In genomic region chr19:6056282-6056741, GRCh38 we compare ENCODE assay signal across 9 cellular contexts. TPM values are rescaled to one million over a fixed set of nuclear protein-coding genes. Genes with fewer than 3 reads are reported as not detected.
A peak's percentile ranks its signal among the peaks of the same experiment; 100 is the strongest.
DNase-seq lines count a peak whose midpoint lies in the region; ATAC-seq and TF ChIP-seq lines count a peak whose summit lies in the region.
"Had no signal": no experiment of that assay in that cellular context is flagged by ENCODE, and none has a peak within 500 bp of the region (broad histone marks: within the 10 kb centered on the region; RNA-seq: fewer than 3 reads in every experiment).

No MANE protein-coding gene starts in this region.

- H4K91ac ChIP-seq in H9 (ENCODE audit: insufficient read length, low read depth, low read length): peak overlapping the region; percentile 92

- H3K27ac Mint-ChIP-seq in H9: peak overlapping the region in 2 of 3 experiments; percentile 14 to 89; a peak in 1 of 7 replicates
- H3K27ac Mint-ChIP-seq in stimulated activated effector memory CD8-positive, alpha-beta T cell treated with anti-CD3 and anti-CD28 coated beads, Interleukin-12 subunit alpha, Interleukin-12 subunit beta, amount 100 ng/mL, for 72 hours: peak overlapping the region; percentile 34
- H3K27ac Mint-ChIP-seq: stimulated activated naive B cell treated with anti-CD40 and anti-IgM and Interleukin-4, amounts not matched to agents 10 μg/mL and 1 μg/mL and 100 μg/mL, for 72 hours had no signal

- no peak overlapping the region for H3K4me3 ChIP-seq in body of pancreas

- no peaks in the 10 kb centered on the region for H3K36me3 Mint-ChIP-seq in H9 (ENCODE audit: insufficient read depth in 1 of 3, low read depth in 3 of 3)
- H3K36me3 Mint-ChIP-seq in stimulated activated effector memory CD8-positive, alpha-beta T cell treated with anti-CD3 and anti-CD28 coated beads, Interleukin-12 subunit alpha, Interleukin-12 subunit beta, amount 100 ng/mL, for 72 hours: peaks cover 7% of the 10 kb centered on the region
- H3K36me3 Mint-ChIP-seq: stimulated activated naive B cell treated with anti-CD40 and anti-IgM and Interleukin-4, amounts not matched to agents 10 μg/mL and 1 μg/mL and 100 μg/mL, for 72 hours had no signal

- peak; percentile 15 for ATAC-seq in body of pancreas
- peak; percentile 69 for ATAC-seq in left lobe of liver
- ATAC-seq in stimulated activated effector memory CD8-positive, alpha-beta T cell treated with anti-CD3 and anti-CD28 coated beads, Interleukin-12 subunit alpha, Interleukin-12 subunit beta, amount 100 ng/mL, for 72 hours: no peak
- no peak for ATAC-seq in HG03095 (IDR thresholded peaks at IDR 0.05; ENCODE audit: unreplicated experiment)

- no peak overlapping the region for H2AFZ ChIP-seq in H9 (ENCODE audit: low read length)

- H3K79me1 ChIP-seq in H9 (ENCODE audit: insufficient read depth, low read depth, low read length, poor library complexity, severe bottlenecking): no peaks in the 10 kb centered on the region

- H3K79me2 ChIP-seq in H9 (ENCODE audit: insufficient read depth, low read length): no peaks in the 10 kb centered on the region

- no peak overlapping the region for H3K9ac ChIP-seq in H9 (ENCODE audit: extremely low read depth, insufficient read length, low read length)

- WGBS in H9 (ENCODE audit: extremely low coverage, insufficient read length, low lambda C conversion rate): no CpG with 5 or more reads among the region's 8 CpGs
- 62 to 66% methylated on average over 6 to 8 of the region's 8 CpGs for WGBS in body of pancreas, 2 donors

- H3K56ac ChIP-seq in H9 (ENCODE audit: insufficient read length, low read depth, low read length): no peak overlapping the region

- H3K23me2 ChIP-seq in H9 (ENCODE audit: insufficient read length, low read depth, low read length, poor library complexity, severe bottlenecking): no peaks in the 10 kb centered on the region

- no peaks in the 10 kb centered on the region for H4K20me1 ChIP-seq in H9 (ENCODE audit: control insufficient read depth, insufficient read depth, insufficient read length)

- no peak overlapping the region for H4K8ac ChIP-seq in H9 (replicated peaks; ENCODE audit: insufficient read length, low read depth, low read length)

- no peak overlapping the region for H2BK5ac ChIP-seq in H9 (ENCODE audit: insufficient read length, low read length)

- no peak overlapping the region for H2BK120ac ChIP-seq in H9 (ENCODE audit: low read depth, low read length, poor library complexity, severe bottlenecking)

- H3K36me3 ChIP-seq in body of pancreas (replicated peaks in 1 of 2; ENCODE audit: insufficient read depth in 1 of 2, low read depth in 2 of 2): no peaks in the 10 kb centered on the region

- H3K4me3 Mint-ChIP-seq in H9: no peak overlapping the region
- H3K4me3 Mint-ChIP-seq in stimulated activated effector memory CD8-positive, alpha-beta T cell treated with anti-CD3 and anti-CD28 coated beads, Interleukin-12 subunit alpha, Interleukin-12 subunit beta, amount 100 ng/mL, for 72 hours: no peak overlapping the region
- H3K4me3 Mint-ChIP-seq: stimulated activated naive B cell treated with anti-CD40 and anti-IgM and Interleukin-4, amounts not matched to agents 10 μg/mL and 1 μg/mL and 100 μg/mL, for 72 hours had no signal

- peak overlapping the region; percentile 58 for H4K5ac ChIP-seq in H9 (ENCODE audit: insufficient read length, low read depth, low read length)

- H3K9me3 ChIP-seq in H9 (ENCODE audit: control insufficient read depth, low read depth, low read length) (no peaks in the 10 kb centered on the region), body of pancreas (no peaks in the 10 kb centered on the region)

- H3K4me2 ChIP-seq in H9 (ENCODE audit: insufficient read depth, insufficient read length, low read length): no peak overlapping the region

- no peak overlapping the region for H3K23ac ChIP-seq in H9 (ENCODE audit: insufficient read length, low read depth, low read length)

- peaks cover 17 to 20% of the 10 kb centered on the region in 2 experiments for H3K4me1 Mint-ChIP-seq in H9
- peaks cover 33% of the 10 kb centered on the region for H3K4me1 Mint-ChIP-seq in stimulated activated effector memory CD8-positive, alpha-beta T cell treated with anti-CD3 and anti-CD28 coated beads, Interleukin-12 subunit alpha, Interleukin-12 subunit beta, amount 100 ng/mL, for 72 hours

- DNase-seq in H9: no peak
- no peak for DNase-seq in body of pancreas
- DNase-seq in left lobe of liver (ENCODE audit: low spot score): peak; percentile 51
- DNase-seq in stimulated activated effector memory CD8-positive, alpha-beta T cell treated with anti-CD3 and anti-CD28 coated beads, Interleukin-12 subunit alpha, Interleukin-12 subunit beta, amount 100 ng/mL, for 72 hours (ENCODE audit: low spot score in 2 of 2): no peak
- no peak for DNase-seq in activated CD4-positive, alpha-beta T cell treated with anti-CD3 and anti-CD28 coated beads for 48 hours
- no peak for DNase-seq in epidermal melanocyte (ENCODE audit: insufficient read length, low spot score)
- DNase-seq in superior temporal gyrus (ENCODE audit: extremely low spot score): no peak
- DNase-seq: stimulated activated naive B cell treated with anti-CD40 and anti-IgM and Interleukin-4, amounts not matched to agents 10 μg/mL and 1 μg/mL and 100 μg/mL, for 72 hours had no signal

- H3T11ph ChIP-seq in H9 (ENCODE audit: low read length): no peak overlapping the region

- H3K27ac ChIP-seq in H9 (ENCODE audit: insufficient read length, low read depth, low read length) (no peak overlapping the region), body of pancreas (peak overlapping the region in 3 of 4 donors; percentile 8 to 86 (median 77))

- no peak for TF ChIP-seq POLR2A in body of pancreas (IDR thresholded peaks at IDR 0.05)

- H2AK5ac ChIP-seq in H9 (ENCODE audit: insufficient read length, low read length): no peak overlapping the region

- peaks cover 0 to 3% of the 10 kb centered on the region in 2 experiments; a peak in 1 of 5 replicates for H3K9me3 Mint-ChIP-seq in H9
- H3K9me3 Mint-ChIP-seq in stimulated activated effector memory CD8-positive, alpha-beta T cell treated with anti-CD3 and anti-CD28 coated beads, Interleukin-12 subunit alpha, Interleukin-12 subunit beta, amount 100 ng/mL, for 72 hours: no peaks in the 10 kb centered on the region
- H3K9me3 Mint-ChIP-seq: stimulated activated naive B cell treated with anti-CD40 and anti-IgM and Interleukin-4, amounts not matched to agents 10 μg/mL and 1 μg/mL and 100 μg/mL, for 72 hours had no signal

- intact Hi-C loops in body of pancreas (cut with DNase I): no loop called here

- no peak overlapping the region for H2BK15ac ChIP-seq in H9 (ENCODE audit: low read depth, low read length)

- TF ChIP-seq CTCF in H9 (conservative IDR thresholded peaks at IDR 0.05) (no peak), body of pancreas (IDR thresholded peaks at IDR 0.05) (no peak)

- H3K14ac ChIP-seq in H9 (ENCODE audit: insufficient read depth, low read length): peak overlapping the region; percentile 51; the same call in 1 of the 2 replicates

- H3K27me3 Mint-ChIP-seq in H9 (ENCODE audit: low read depth): peaks cover 27% of the 10 kb centered on the region

- peak overlapping the region; percentile 72 for H3K18ac ChIP-seq in H9 (ENCODE audit: insufficient read length, low read depth, low read length)

- no peak overlapping the region for H2BK20ac ChIP-seq in H9 (ENCODE audit: low read depth, low read length, poor library complexity, severe bottlenecking)

- H3K4ac ChIP-seq in H9 (ENCODE audit: low read depth, low read length): no peak overlapping the region

- H3K4me1 ChIP-seq in H9 (ENCODE audit: insufficient read depth, low read length): no peaks in the 10 kb centered on the region
- H3K4me1 ChIP-seq in body of pancreas: peaks cover 19% of the 10 kb centered on the region

- H3K27me3 ChIP-seq in H9 (ENCODE audit: insufficient read depth, low read length) (no peaks in the 10 kb centered on the region), body of pancreas (no peaks in the 10 kb centered on the region)

- H2BK12ac ChIP-seq in H9 (ENCODE audit: insufficient read length, low read depth, low read length): peak overlapping the region; percentile 92

RNA-seq across cellular contexts. Expression of gene RFX2, which starts 54.0 kb away (rescaled TPM):
- total RNA-seq in H9 (2021) (2.9 and 3.7 TPM in 2 replicates), body of pancreas (10 to 100 TPM; 14.0 to 14.8 TPM), left lobe of liver (2.3 TPM)

Comparison
In these comparisons a context has a peak if more than half of its experiments do, and no peak if none do; other contexts are left out.
1. ATAC-seq: peak in body of pancreas (single experiment) and left lobe of liver (single experiment); none in stimulated activated effector memory CD8-positive, alpha-beta T cell treated with anti-CD3 and anti-CD28 coated beads, Interleukin-12 subunit alpha, Interleukin-12 subunit beta, amount 100 ng/mL, for 72 hours (single experiment) and HG03095 (single experiment).